8 cellular contexts compared by ENCODE assay signal in genomic region chr4:145482209-145483021, GRCh38. TPM values are rescaled to one million over a fixed set of nuclear protein-coding genes. Genes with fewer than 3 reads are reported as not detected.
DNase-seq lines count a peak whose midpoint lies in the region; ATAC-seq lines count a peak whose summit lies in the region.

No MANE protein-coding gene starts in this region.

- H3K4me1 ChIP-seq in ES-I3 (ENCODE audit: insufficient read depth, low read length) (peaks cover 11% of the 10 kb centered on the region), skeletal muscle tissue (ENCODE audit: control insufficient read depth in 3 of 3, insufficient read depth in 3 of 3, low read length in 3 of 3) (peaks cover 10 to 25% (median 17%) of the 10 kb centered on the region in 3 donors)

- H3K9ac ChIP-seq in ES-I3 (ENCODE audit: low read depth, low read length) (peak overlapping the region; percentile 87), skeletal muscle tissue (ENCODE audit: low read depth in 1 of 3, low read length in 3 of 3) (peak overlapping the region; percentile 90)

- peak overlapping the region; percentile 95 for H3K27ac ChIP-seq in skeletal muscle tissue (ENCODE audit: low read depth, low read length)

- ATAC-seq in GM21786 (IDR thresholded peaks at IDR 0.05; ENCODE audit: unreplicated experiment), result peak; percentile 34

- peak; percentile 37 for DNase-seq in LoVo (ENCODE audit: low spot score)
- peak; percentile 63 for DNase-seq in SKM-1 treated with dmso at 0.1 percent for 144 hours (lab: John Stamatoyannopoulos, UW; ENCODE audit: unreplicated experiment)
- DNase-seq in brain pericyte (ENCODE audit: low read depth, low spot score), result peak; percentile 51
- peak; percentile 59 for DNase-seq in iPS-NIHi11 (ENCODE audit: low spot score)
- DNase-seq in superior temporal gyrus (ENCODE audit: extremely low spot score), result no peak

- no peaks in the 10 kb centered on the region for H3K36me3 ChIP-seq in ES-I3 (ENCODE audit: insufficient read depth, low read length)
- H3K36me3 ChIP-seq in skeletal muscle tissue (ENCODE audit: control insufficient read depth in 3 of 3, insufficient read depth in 3 of 3, low read length in 3 of 3), result no peaks in the 10 kb centered on the region

- H3K27me3 ChIP-seq in skeletal muscle tissue (ENCODE audit: control insufficient read depth in 3 of 3, insufficient read depth in 3 of 3, low read length in 3 of 3), result no peaks in the 10 kb centered on the region

- H3K9me3 ChIP-seq in ES-I3 (ENCODE audit: control insufficient read depth, insufficient read depth, low read length), result no peaks in the 10 kb centered on the region
- H3K9me3 ChIP-seq in skeletal muscle tissue (ENCODE audit: control insufficient read depth in 3 of 3, low read length in 3 of 3), result no peaks in the 10 kb centered on the region

- H3K4me3 ChIP-seq in skeletal muscle tissue (ENCODE audit: low read length in 3 of 3), result peak overlapping the region; percentile 78 to 94 (median 79)

RNA-seq across cellular contexts. Expression of gene SMAD1, which starts 0.8 kb away (rescaled TPM):
- 38.6 TPM for total RNA-seq in skeletal muscle tissue
